ENCODE assay signal across 1 cellular context in the genomic region with DNA sequence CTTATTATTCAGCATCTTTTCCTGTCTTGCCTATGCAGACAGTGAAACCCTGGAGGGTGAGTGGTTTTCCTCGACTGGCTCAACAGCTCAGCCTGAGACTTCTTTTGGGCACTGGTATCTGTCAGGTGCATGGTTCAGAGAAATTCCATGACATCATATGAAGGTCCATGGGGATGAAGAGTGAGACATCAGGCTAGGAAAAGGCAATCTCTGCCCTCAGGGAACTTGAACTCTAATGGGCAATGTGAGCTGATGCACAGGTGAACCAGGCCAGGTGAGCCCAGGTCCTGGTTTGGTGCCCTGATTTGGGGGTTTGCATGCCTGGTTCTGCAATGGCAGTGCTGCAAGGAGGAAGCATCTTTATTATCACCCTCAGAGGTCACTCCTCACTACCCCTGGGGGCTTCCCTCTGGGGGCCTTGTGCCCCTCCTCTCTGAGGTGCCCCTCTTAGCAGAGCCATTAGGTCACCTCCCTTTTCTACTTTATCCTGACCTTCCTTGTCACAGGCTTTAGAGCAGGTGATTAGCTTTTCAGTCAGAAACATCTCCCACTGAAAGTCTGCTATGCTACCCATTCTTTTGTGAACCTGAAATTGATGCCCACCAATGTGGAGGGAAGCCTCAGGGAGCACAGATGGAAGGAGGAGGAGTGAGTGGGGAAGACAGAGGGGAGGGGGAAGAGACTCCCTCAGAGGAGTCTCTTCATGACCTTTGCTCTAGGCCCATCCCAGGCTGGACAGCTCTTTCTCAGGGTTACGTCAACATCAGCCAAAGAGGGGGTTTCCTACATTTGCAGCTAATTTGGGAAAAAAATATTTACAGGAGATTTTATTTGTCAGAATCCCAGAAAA.
TF ChIP-seq lines count a peak whose summit lies in the region.

No MANE protein-coding gene starts in this region.

TF ChIP-seq in HepG2, 621 proteins besides CTCF, POLR2A, EP300 and RAD21 (continued from another document and continues in another):
- TF ChIP-seq PAXIP1 (CRISPR knock-in tag; conservative IDR thresholded peaks at IDR 0.05) (peak; percentile 78), MIXL1 (CRISPR knock-in tag; IDR thresholded peaks at IDR 0.05) (0 out of 2 replicates have a peak, but pooled peaks have one; percentile 27), TEAD3 (CRISPR knock-in tag; optimal IDR thresholded peaks at IDR 0.05; ENCODE audit: borderline replicate concordance) (peak; percentile 5), NCOA2 (CRISPR knock-in tag; IDR thresholded peaks at IDR 0.05) (peak; percentile 53; the same call in 1 of the 2 replicates), FOXP4 (CRISPR knock-in tag; IDR thresholded peaks at IDR 0.05) (0 out of 2 replicates have a peak, but pooled peaks have one; percentile 45), ZBTB3 (CRISPR knock-in tag; IDR thresholded peaks at IDR 0.05; ENCODE audit: borderline replicate concordance, low read depth) (no peak), ZNF44 (CRISPR knock-in tag; IDR thresholded peaks at IDR 0.05) (0 out of 2 replicates have a peak, but pooled peaks have one; percentile 44), ZNF318 (CRISPR knock-in tag; IDR thresholded peaks at IDR 0.05) (0 out of 2 replicates have a peak, but pooled peaks have one; percentile 55), RXRB (CRISPR knock-in tag; IDR thresholded peaks at IDR 0.05; ENCODE audit: borderline replicate concordance) (peak; percentile 69; the same call in 1 of the 2 replicates), PPARG (CRISPR knock-in tag; conservative IDR thresholded peaks at IDR 0.05) (peak; percentile 86), U2AF1 (optimal IDR thresholded peaks at IDR 0.05; ENCODE audit: low read depth, low read length) (no peak), ZNF446 (CRISPR knock-in tag; IDR thresholded peaks at IDR 0.05) (peak; percentile 32; the same call in 1 of the 2 replicates), ZNF263 (CRISPR knock-in tag; IDR thresholded peaks at IDR 0.05) (peak; percentile 99), ZMYM4 (CRISPR knock-in tag; IDR thresholded peaks at IDR 0.05) (0 out of 2 replicates have a peak, but pooled peaks have one; percentile 19), U2AF2 (IDR thresholded peaks at IDR 0.05; ENCODE audit: low read depth, low read length) (no peak), FOXA3 (CRISPR knock-in tag; IDR thresholded peaks at IDR 0.05) (peak; percentile 76), ZNF569 (CRISPR knock-in tag; IDR thresholded peaks at IDR 0.05; ENCODE audit: borderline replicate concordance) (0 out of 2 replicates have a peak, but pooled peaks have one; percentile 33), BORCS8-MEF2B (CRISPR knock-in tag; IDR thresholded peaks at IDR 0.05) (peak; percentile 56; the same call in 1 of the 2 replicates), ZNF331 (CRISPR knock-in tag; IDR thresholded peaks at IDR 0.05) (0 out of 2 replicates have a peak, but pooled peaks have one; percentile 22), HNF4A (CRISPR knock-in tag; IDR thresholded peaks at IDR 0.05) (peak; percentile 80), SP2 (CRISPR knock-in tag; IDR thresholded peaks at IDR 0.05) (no peak), GATAD2A (CRISPR knock-in tag; IDR thresholded peaks at IDR 0.05) (peak; percentile 56), RELA (CRISPR knock-in tag; IDR thresholded peaks at IDR 0.05) (0 out of 2 replicates have a peak, but pooled peaks have one; percentile 83)
- TF ChIP-seq, protein P1, sequence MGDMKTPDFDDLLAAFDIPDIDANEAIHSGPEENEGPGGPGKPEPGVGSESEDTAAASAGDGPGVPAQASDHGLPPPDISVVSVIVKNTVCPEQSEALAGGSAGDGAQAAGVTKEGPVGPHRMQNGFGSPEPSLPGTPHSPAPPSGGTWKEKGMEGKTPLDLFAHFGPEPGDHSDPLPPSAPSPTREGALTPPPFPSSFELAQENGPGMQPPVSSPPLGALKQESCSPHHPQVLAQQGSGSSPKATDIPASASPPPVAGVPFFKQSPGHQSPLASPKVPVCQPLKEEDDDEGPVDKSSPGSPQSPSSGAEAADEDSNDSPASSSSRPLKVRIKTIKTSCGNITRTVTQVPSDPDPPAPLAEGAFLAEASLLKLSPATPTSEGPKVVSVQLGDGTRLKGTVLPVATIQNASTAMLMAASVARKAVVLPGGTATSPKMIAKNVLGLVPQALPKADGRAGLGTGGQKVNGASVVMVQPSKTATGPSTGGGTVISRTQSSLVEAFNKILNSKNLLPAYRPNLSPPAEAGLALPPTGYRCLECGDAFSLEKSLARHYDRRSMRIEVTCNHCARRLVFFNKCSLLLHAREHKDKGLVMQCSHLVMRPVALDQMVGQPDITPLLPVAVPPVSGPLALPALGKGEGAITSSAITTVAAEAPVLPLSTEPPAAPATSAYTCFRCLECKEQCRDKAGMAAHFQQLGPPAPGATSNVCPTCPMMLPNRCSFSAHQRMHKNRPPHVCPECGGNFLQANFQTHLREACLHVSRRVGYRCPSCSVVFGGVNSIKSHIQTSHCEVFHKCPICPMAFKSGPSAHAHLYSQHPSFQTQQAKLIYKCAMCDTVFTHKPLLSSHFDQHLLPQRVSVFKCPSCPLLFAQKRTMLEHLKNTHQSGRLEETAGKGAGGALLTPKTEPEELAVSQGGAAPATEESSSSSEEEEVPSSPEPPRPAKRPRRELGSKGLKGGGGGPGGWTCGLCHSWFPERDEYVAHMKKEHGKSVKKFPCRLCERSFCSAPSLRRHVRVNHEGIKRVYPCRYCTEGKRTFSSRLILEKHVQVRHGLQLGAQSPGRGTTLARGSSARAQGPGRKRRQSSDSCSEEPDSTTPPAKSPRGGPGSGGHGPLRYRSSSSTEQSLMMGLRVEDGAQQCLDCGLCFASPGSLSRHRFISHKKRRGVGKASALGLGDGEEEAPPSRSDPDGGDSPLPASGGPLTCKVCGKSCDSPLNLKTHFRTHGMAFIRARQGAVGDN (CRISPR knock-in tag; IDR thresholded peaks at IDR 0.05) = peak; percentile 39
- TF ChIP-seq, protein P2, sequence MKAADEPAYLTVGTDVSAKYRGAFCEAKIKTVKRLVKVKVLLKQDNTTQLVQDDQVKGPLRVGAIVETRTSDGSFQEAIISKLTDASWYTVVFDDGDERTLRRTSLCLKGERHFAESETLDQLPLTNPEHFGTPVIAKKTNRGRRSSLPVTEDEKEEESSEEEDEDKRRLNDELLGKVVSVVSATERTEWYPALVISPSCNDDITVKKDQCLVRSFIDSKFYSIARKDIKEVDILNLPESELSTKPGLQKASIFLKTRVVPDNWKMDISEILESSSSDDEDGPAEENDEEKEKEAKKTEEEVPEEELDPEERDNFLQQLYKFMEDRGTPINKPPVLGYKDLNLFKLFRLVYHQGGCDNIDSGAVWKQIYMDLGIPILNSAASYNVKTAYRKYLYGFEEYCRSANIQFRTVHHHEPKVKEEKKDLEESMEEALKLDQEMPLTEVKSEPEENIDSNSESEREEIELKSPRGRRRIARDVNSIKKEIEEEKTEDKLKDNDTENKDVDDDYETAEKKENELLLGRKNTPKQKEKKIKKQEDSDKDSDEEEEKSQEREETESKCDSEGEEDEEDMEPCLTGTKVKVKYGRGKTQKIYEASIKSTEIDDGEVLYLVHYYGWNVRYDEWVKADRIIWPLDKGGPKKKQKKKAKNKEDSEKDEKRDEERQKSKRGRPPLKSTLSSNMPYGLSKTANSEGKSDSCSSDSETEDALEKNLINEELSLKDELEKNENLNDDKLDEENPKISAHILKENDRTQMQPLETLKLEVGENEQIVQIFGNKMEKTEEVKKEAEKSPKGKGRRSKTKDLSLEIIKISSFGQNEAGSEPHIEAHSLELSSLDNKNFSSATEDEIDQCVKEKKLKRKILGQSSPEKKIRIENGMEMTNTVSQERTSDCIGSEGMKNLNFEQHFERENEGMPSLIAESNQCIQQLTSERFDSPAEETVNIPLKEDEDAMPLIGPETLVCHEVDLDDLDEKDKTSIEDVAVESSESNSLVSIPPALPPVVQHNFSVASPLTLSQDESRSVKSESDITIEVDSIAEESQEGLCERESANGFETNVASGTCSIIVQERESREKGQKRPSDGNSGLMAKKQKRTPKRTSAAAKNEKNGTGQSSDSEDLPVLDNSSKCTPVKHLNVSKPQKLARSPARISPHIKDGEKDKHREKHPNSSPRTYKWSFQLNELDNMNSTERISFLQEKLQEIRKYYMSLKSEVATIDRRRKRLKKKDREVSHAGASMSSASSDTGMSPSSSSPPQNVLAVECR (CRISPR knock-in tag; IDR thresholded peaks at IDR 0.05; ENCODE audit: borderline replicate concordance) = peak; percentile 20; the same call in 1 of the 2 replicates
